In genomic region chr16:87765473-87765775, GRCh38 we compare ENCODE assay signal across 8 cellular contexts. TPM values are rescaled to one million over a fixed set of nuclear protein-coding genes. Genes with fewer than 3 reads are reported as not detected.
A peak's percentile ranks its signal among the peaks of the same experiment; 100 is the strongest.
DNase-seq lines count a peak whose midpoint lies in the region; ATAC-seq and TF ChIP-seq lines count a peak whose summit lies in the region.

No MANE protein-coding gene starts in this region.

- H3K9me3 ChIP-seq in ascending aorta, result no peaks in the 10 kb centered on the region

- TF ChIP-seq CTCF in GM12875 (IDR thresholded peaks at IDR 0.05; ENCODE audit: borderline replicate concordance, insufficient read depth, low read depth, low read length), result no peak
- no peak for TF ChIP-seq CTCF in ascending aorta (IDR thresholded peaks at IDR 0.05)

- peaks cover 7 to 22% of the 10 kb centered on the region in 2 donors for H3K36me3 ChIP-seq in ascending aorta

- peak overlapping the region; percentile 81 to 86 for H3K27ac ChIP-seq in ascending aorta

- DNase-seq in RKO (ENCODE audit: low spot score), result peak; percentile 33
- no peak for DNase-seq in ascending aorta (ENCODE audit: low spot score in 2 of 2)
- peak; percentile 18 for DNase-seq in iris pigment epithelial cell (ENCODE audit: low read depth)
- DNase-seq in stimulated activated CD8-positive, alpha-beta memory T cell treated with anti-CD3 and anti-CD28 coated beads, Interleukin-15, amount 100 ng/mL, for 24 hours (ENCODE audit: low read depth), result peak; percentile 26
- DNase-seq in NOMO-1 treated with dmso at 0.1 percent for 144 hours (lab: John Stamatoyannopoulos, UW; ENCODE audit: unreplicated experiment), result no peak
- no peak for DNase-seq in amniotic stem cell (lab: John Stamatoyannopoulos, UW)

- peaks cover 8 to 9% of the 10 kb centered on the region in 2 donors for H3K4me1 ChIP-seq in ascending aorta

- H3K27me3 ChIP-seq in ascending aorta, result no peaks in the 10 kb centered on the region

- ATAC-seq in HG02642 (IDR thresholded peaks at IDR 0.05; ENCODE audit: poor library complexity, unreplicated experiment), result peak; percentile 52

- peak overlapping the region; percentile 63 for H3K4me3 ChIP-seq in GM12875 (ENCODE audit: low read depth, low read length)
- H3K4me3 ChIP-seq in ascending aorta, result peak overlapping the region; percentile 72 to 81

- intact Hi-C loops in ascending aorta (cut with DNase I), result loop anchor here (5.0 to 10.0 kb wide), 4 partner anchors 373 to 1479 kb away; partner anchors contain the start of genes CTU2, MAP1LC3B, RNF166 and ZC3H18

RNA-seq across cellular contexts. Expression of gene KLHDC4, which starts 0.4 kb away (rescaled TPM):
- 38.4 TPM for total RNA-seq in ascending aorta

Comparison
In these comparisons a context has a peak if more than half of its experiments do, and no peak if none do; other contexts are left out.
1. DNase-seq: peak in RKO (single experiment), iris pigment epithelial cell (single experiment) and stimulated activated CD8-positive, alpha-beta memory T cell treated with anti-CD3 and anti-CD28 coated beads, Interleukin-15, amount 100 ng/mL, for 24 hours (single experiment); none in ascending aorta (0 of 2), NOMO-1 treated with dmso at 0.1 percent for 144 hours (single experiment) and amniotic stem cell (single experiment).